In the genomic region with DNA sequence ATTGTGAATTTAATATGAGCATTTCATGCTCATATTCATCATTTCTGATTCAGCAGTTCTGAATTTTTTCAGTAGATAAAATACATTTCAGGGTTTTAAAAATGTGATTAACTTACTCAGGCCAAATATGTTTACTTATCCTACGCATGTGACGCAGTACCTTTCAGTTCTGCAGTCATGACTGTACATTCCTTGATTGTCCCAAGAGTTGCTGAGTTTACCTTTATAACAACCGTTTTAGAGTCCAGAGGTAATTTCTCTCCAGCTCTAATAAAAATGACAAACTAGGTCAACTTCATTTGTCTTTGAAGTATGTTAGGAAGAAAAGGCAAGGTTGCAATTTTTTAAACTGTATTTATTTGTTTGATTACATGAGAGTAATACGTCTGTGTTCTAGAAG, we compare ENCODE assay signal across 2 cellular contexts.
A peak's percentile ranks its signal among the peaks of the same experiment; 100 is the strongest.
TF ChIP-seq lines count a peak whose summit lies in the region.

No MANE protein-coding gene starts in this region.

TF ChIP-seq in HepG2, 621 proteins besides CTCF, POLR2A, EP300 and RAD21:
- TF ChIP-seq CAMTA2 (CRISPR knock-in tag; IDR thresholded peaks at IDR 0.05; ENCODE audit: borderline replicate concordance) (no peak), FOXK2 (IDR thresholded peaks at IDR 0.05) (no peak), MAFK (conservative IDR thresholded peaks at IDR 0.05 in 1 of 2, IDR thresholded peaks at IDR 0.05 in 1 of 2; ENCODE audit: low read length in 2 of 2) (peak; percentile 10 to 36; a peak in 2 of 4 replicates), ZNF296 (CRISPR knock-in tag; conservative IDR thresholded peaks at IDR 0.05) (no peak)

TF ChIP-seq in K562, 482 proteins besides CTCF, POLR2A, EP300 and RAD21:
- no peak for TF ChIP-seq ZNF644 (tag; IDR thresholded peaks at IDR 0.05; ENCODE audit: low read depth)
- TF ChIP-seq HDAC3 (IDR thresholded peaks at IDR 0.05; ENCODE audit: borderline replicate concordance, partially characterized antibody), result no peak
- TF ChIP-seq C11orf30 (IDR thresholded peaks at IDR 0.05; ENCODE audit: low read depth), result peak; percentile 48; the same call in 1 of the 2 replicates
- no peak for TF ChIP-seq ZNF384 (IDR thresholded peaks at IDR 0.05; ENCODE audit: low read depth, low read length)
- TF ChIP-seq GTF2F1 (IDR thresholded peaks at IDR 0.05; ENCODE audit: low read depth, low read length), result no peak
- peak; percentile 24 for TF ChIP-seq MAFG (tag; conservative IDR thresholded peaks at IDR 0.05)
- peak; percentile 60 for TF ChIP-seq ZNF316 (IDR thresholded peaks at IDR 0.05)
